In the genomic region with DNA sequence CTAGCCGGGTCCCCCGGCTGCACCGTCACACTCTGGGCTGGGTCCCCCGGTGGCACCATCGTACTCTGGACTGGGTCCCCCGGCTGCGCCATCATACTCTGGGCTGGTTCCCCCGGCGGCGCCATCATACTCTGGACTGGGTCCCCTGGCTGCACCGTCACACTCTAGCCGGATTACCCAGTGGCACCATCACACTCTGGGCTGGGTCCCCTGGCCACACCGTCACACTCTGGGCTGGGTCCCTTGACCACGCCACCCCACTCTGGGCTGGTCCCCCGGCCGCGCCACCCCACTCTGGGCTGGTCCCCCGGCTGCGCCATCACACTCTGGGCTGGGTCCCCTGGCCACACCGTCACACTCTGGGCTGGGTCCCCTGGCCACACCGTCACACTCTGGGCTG, we compare ENCODE assay signal across 22 cellular contexts.
DNase-seq lines count a peak whose midpoint lies in the region; ATAC-seq and TF ChIP-seq lines count a peak whose summit lies in the region.
"Had no signal": no experiment of that assay in that cellular context is flagged by ENCODE, and none has a peak within 500 bp of the region (broad histone marks: within the 10 kb centered on the region; RNA-seq: fewer than 3 reads in every experiment).

No MANE protein-coding gene starts in this region.

- no peak overlapping the region for H3K23ac ChIP-seq in neuronal stem cell (ENCODE audit: low read depth, low read length, poor library complexity)

- H3K27ac ChIP-seq in right atrium auricular region (no peak overlapping the region), neuronal stem cell (replicated peaks; ENCODE audit: low read length) (no peak overlapping the region)
- H3K27ac ChIP-seq: 22Rv1, BLaER1, C4-2B, GM23248 had no signal

- H3K27me3 Mint-ChIP-seq in activated CD4-positive, alpha-beta memory T cell treated with anti-CD3 and anti-CD28 coated beads, Interleukin-2, amount 10 ng/mL, durations not matched to agents 7 days and 5 days = no peaks in the 10 kb centered on the region
- H3K27me3 Mint-ChIP-seq: CD4-positive, CD25-positive, alpha-beta regulatory T cell had no signal

- peak; percentile 28 for DNase-seq in right atrium auricular region (ENCODE audit: low spot score)
- DNase-seq in cardiac septum (ENCODE audit: low spot score) = no peak
- no peak for DNase-seq in neuronal stem cell (ENCODE audit: low spot score)
- no peak for DNase-seq in stimulated activated naive CD8-positive, alpha-beta T cell treated with anti-CD3 and anti-CD28 coated beads, Interleukin-15, Interleukin-2, amounts not matched to agents 100 U/mL and 50 U/mL, for 24 hours
- no peak for DNase-seq in NCI-H128 (lab: John Stamatoyannopoulos, UW; ENCODE audit: unreplicated experiment)
- no peak for DNase-seq in SKM-1 treated with dmso at 0.1 percent for 144 hours (lab: John Stamatoyannopoulos, UW; ENCODE audit: unreplicated experiment)
- no peak for DNase-seq in activated CD4-positive, alpha-beta memory T cell treated with anti-CD3 and anti-CD28 coated beads, Interleukin-2, amount 10 ng/mL, durations not matched to agents 7 days and 5 days
- DNase-seq: Caco-2; CD4-positive, CD25-positive, alpha-beta regulatory T cell; DMS79; EL; GDM1; GM23248; H7; HCEC 1CT had no signal

- TF ChIP-seq CTCF in right atrium auricular region (IDR thresholded peaks at IDR 0.05) = no peak

- no peak overlapping the region for H3K27ac Mint-ChIP-seq in activated CD4-positive, alpha-beta memory T cell treated with anti-CD3 and anti-CD28 coated beads, Interleukin-2, amount 10 ng/mL, durations not matched to agents 7 days and 5 days
- H3K27ac Mint-ChIP-seq: B cell; CD4-positive, CD25-positive, alpha-beta regulatory T cell; CD8-positive, alpha-beta T cell had no signal

- CTCF ChIA-PET in activated CD4-positive, alpha-beta memory T cell treated with anti-CD3 and anti-CD28 coated beads, Interleukin-2, amount 10 ng/mL, durations not matched to agents 7 days and 5 days (lab: Charles Lee) = no interaction called here

- H3K4ac ChIP-seq in neuronal stem cell (ENCODE audit: low read length) = no peak overlapping the region

- H4K8ac ChIP-seq in neuronal stem cell (ENCODE audit: low read depth, low read length) = no peak overlapping the region

- H3K9ac ChIP-seq in neuronal stem cell (ENCODE audit: low read depth, low read length, poor library complexity) = no peak overlapping the region
- H3K9ac ChIP-seq: BLaER1, GM23248 had no signal

- no peak overlapping the region for H3K4me3 Mint-ChIP-seq in activated CD4-positive, alpha-beta memory T cell treated with anti-CD3 and anti-CD28 coated beads, Interleukin-2, amount 10 ng/mL, durations not matched to agents 7 days and 5 days
- H3K4me3 Mint-ChIP-seq: B cell; CD4-positive, CD25-positive, alpha-beta regulatory T cell; CD8-positive, alpha-beta T cell had no signal

- peak; percentile 26 for ATAC-seq in stimulated activated naive CD8-positive, alpha-beta T cell treated with anti-CD3 and anti-CD28 coated beads, Interleukin-15, Interleukin-2, amounts not matched to agents 100 U/mL and 50 U/mL, for 24 hours
- no peak for ATAC-seq in HG03045 (IDR thresholded peaks at IDR 0.05; ENCODE audit: unreplicated experiment)
- ATAC-seq: CD8-positive, alpha-beta T cell; GM12878 had no signal

- H3K4me3 ChIP-seq in right atrium auricular region (no peak overlapping the region), neuronal stem cell (ENCODE audit: low read length in 2 of 2) (no peak overlapping the region)
- H3K4me3 ChIP-seq: BLaER1, GM12878, GM23248 had no signal

- no peaks in the 10 kb centered on the region for H3K9me3 ChIP-seq in right atrium auricular region
- H3K9me3 ChIP-seq in neuronal stem cell (replicated peaks in 1 of 2; ENCODE audit: control insufficient read depth in 2 of 2, insufficient read depth in 1 of 2, low read depth in 1 of 2, low read length in 2 of 2) = peaks cover 0 to 3% of the 10 kb centered on the region in 2 donors
- H3K9me3 ChIP-seq: BLaER1, Caco-2 had no signal

- H3K4me2 ChIP-seq in neuronal stem cell (ENCODE audit: insufficient read depth, low read length, poor library complexity, severe bottlenecking) = no peak overlapping the region
- H3K4me2 ChIP-seq: BLaER1 had no signal

- H2AFZ ChIP-seq in neuronal stem cell (ENCODE audit: low read length) = no peak overlapping the region
- H2AFZ ChIP-seq: GM23248 had no signal

- no peak overlapping the region for H2BK5ac ChIP-seq in neuronal stem cell (ENCODE audit: low read length)

- no peaks in the 10 kb centered on the region for H3K36me3 Mint-ChIP-seq in activated CD4-positive, alpha-beta memory T cell treated with anti-CD3 and anti-CD28 coated beads, Interleukin-2, amount 10 ng/mL, durations not matched to agents 7 days and 5 days (ENCODE audit: low read depth)
- H3K36me3 Mint-ChIP-seq: CD4-positive, CD25-positive, alpha-beta regulatory T cell; CD8-positive, alpha-beta T cell had no signal

- H3K27me3 ChIP-seq in right atrium auricular region = no peaks in the 10 kb centered on the region
- no peaks in the 10 kb centered on the region for H3K27me3 ChIP-seq in neuronal stem cell (ENCODE audit: control insufficient read depth in 3 of 3, insufficient read depth in 3 of 3, low read depth in 1 of 3, low read length in 3 of 3)
- H3K27me3 ChIP-seq: BLaER1 had no signal

- no peak overlapping the region for H4K91ac ChIP-seq in neuronal stem cell (ENCODE audit: low read depth, low read length, poor library complexity)

- no peak overlapping the region for H2BK12ac ChIP-seq in neuronal stem cell (ENCODE audit: low read length)

- H3K9me3 Mint-ChIP-seq in activated CD4-positive, alpha-beta memory T cell treated with anti-CD3 and anti-CD28 coated beads, Interleukin-2, amount 10 ng/mL, durations not matched to agents 7 days and 5 days = no peaks in the 10 kb centered on the region
- H3K9me3 Mint-ChIP-seq: CD8-positive, alpha-beta T cell had no signal

- H2BK120ac ChIP-seq in neuronal stem cell (ENCODE audit: low read depth, low read length) = peak overlapping the region; percentile 17

- POLR2A ChIA-PET in activated CD4-positive, alpha-beta memory T cell treated with anti-CD3 and anti-CD28 coated beads, Interleukin-2, amount 10 ng/mL, durations not matched to agents 7 days and 5 days (lab: Charles Lee) = no interaction called here

- intact Hi-C loops in cardiac septum (cut with DNase I) = no loop called here

- peaks cover 10% of the 10 kb centered on the region for H3K4me1 Mint-ChIP-seq in activated CD4-positive, alpha-beta memory T cell treated with anti-CD3 and anti-CD28 coated beads, Interleukin-2, amount 10 ng/mL, durations not matched to agents 7 days and 5 days

- no peaks in the 10 kb centered on the region for H3K4me1 ChIP-seq in right atrium auricular region
- peaks cover 0 to 7% of the 10 kb centered on the region in 2 donors for H3K4me1 ChIP-seq in neuronal stem cell (ENCODE audit: control insufficient read depth in 2 of 2, insufficient read depth in 1 of 2, low read depth in 1 of 2, low read length in 2 of 2)
- H3K4me1 ChIP-seq: Caco-2 had no signal

- no CpG with 5 or more reads among the region's 21 CpGs for WGBS in neuronal stem cell (ENCODE audit: extremely low coverage in 2 of 2, insufficient read length in 2 of 2, insufficient replicate concordance in 1 of 2), 2 donors

- no peaks in the 10 kb centered on the region for H3K79me1 ChIP-seq in neuronal stem cell (ENCODE audit: low read depth, low read length)

- H2AK5ac ChIP-seq in neuronal stem cell (ENCODE audit: low read depth, low read length) = peak overlapping the region; percentile 95

- peak overlapping the region; percentile 70 for H2BK15ac ChIP-seq in neuronal stem cell (ENCODE audit: low read length)

- H3K14ac ChIP-seq in neuronal stem cell (ENCODE audit: low read length) = no peak overlapping the region

- H3K36me3 ChIP-seq in right atrium auricular region (no peaks in the 10 kb centered on the region), neuronal stem cell (replicated peaks in 1 of 2; ENCODE audit: control insufficient read depth in 2 of 2, insufficient read depth in 2 of 2, low read length in 2 of 2) (no peaks in the 10 kb centered on the region)
- H3K36me3 ChIP-seq: BLaER1 had no signal

- H3K18ac ChIP-seq in neuronal stem cell (ENCODE audit: low read length) = peak overlapping the region; percentile 81
